In genomic region chr7:71761336-71761735, GRCh38 we compare ENCODE assay signal across 10 cellular contexts.
"Had no signal": no experiment of that assay in that cellular context is flagged by ENCODE, and none has a peak within 500 bp of the region (broad histone marks: within the 10 kb centered on the region; RNA-seq: fewer than 3 reads in every experiment).

No MANE protein-coding gene starts in this region.

- H3K4me1 ChIP-seq: HAP-1 had no signal

- H3K27ac ChIP-seq: GM23248, HL-60, KMS-11 had no signal

- DNase-seq: GM23248, GOT3, H7, HFFc6, IMR-90, KBM-7 had no signal

- H3K4me3 Mint-ChIP-seq: HFFc6 had no signal

- H3K4me3 ChIP-seq: GM23248, HAP-1 had no signal

- H2AFZ ChIP-seq: GM23248 had no signal

- H3K9ac ChIP-seq: GM23248, KMS-11 had no signal

- H3K36me3 ChIP-seq: HAP-1 had no signal

- H3K4me2 ChIP-seq: KMS-11 had no signal

- H3K9me3 ChIP-seq: HAP-1 had no signal

- H3K27ac Mint-ChIP-seq: HFFc6 had no signal

- ATAC-seq: HCT116 had no signal
